ENCODE assay signal across 8 cellular contexts in the genomic region with DNA sequence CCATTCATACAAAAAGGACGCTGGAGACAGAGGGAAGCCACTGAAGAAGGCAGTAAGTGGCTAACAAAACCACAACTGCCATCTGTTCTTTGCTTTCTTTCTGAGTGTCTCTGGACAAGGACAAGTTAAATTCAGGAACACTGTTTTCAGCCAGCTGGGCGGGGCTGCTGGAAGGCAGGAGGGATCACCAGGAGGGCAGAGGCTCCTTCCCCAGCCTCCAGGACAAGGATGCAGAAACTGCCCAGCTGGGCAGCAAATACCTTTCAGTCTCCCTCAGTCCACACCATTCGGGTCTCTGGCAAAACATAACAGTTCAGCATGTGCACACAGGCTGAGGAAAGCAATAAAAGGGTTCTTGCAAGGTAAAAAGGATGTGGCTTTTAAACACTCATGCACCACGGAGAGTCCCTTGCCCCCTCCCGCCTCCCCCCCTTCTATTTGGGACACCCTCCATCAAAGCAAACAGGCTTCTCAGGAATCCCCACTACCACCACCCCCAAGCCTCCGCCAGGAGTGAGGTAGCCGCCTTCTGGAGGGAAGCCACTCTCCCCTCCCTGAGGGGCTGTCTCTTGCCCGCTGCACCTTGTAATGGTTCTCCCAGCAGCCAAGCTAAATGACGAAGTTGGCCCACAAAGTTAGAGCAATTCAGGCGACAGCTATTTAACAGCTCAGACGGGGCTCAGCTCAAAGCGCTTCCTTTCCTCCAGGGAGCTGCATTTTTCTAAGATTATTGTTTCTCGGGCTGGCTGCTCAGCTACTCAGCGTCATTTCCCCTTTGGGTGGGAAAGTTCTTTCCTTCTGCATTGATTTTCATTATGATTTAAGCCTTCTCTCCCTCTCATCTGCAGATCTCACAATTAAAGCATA. TPM values are rescaled to one million over a fixed set of nuclear protein-coding genes. Genes with fewer than 3 reads are reported as not detected.
A peak's percentile ranks its signal among the peaks of the same experiment; 100 is the strongest.
DNase-seq lines count a peak whose midpoint lies in the region; TF ChIP-seq lines count a peak whose summit lies in the region.

No MANE protein-coding gene starts in this region.

- H3K9me2 ChIP-seq in neural cell (ENCODE audit: insufficient read depth, low read length): no peaks in the 10 kb centered on the region

- no peak for TF ChIP-seq RAD21 in neural cell (conservative IDR thresholded peaks at IDR 0.05)

- DNase-seq in DMS 273 (lab: John Stamatoyannopoulos, UW; ENCODE audit: unreplicated experiment): peak; percentile 85
- DNase-seq in MV-4-11 (lab: John Stamatoyannopoulos, UW): peak; percentile 79
- peak in 2 of 3 experiments; percentile 31 to 44 for DNase-seq in activated CD8-positive, alpha-beta memory T cell treated with anti-CD3 and anti-CD28 coated beads for 48 hours (ENCODE audit: low read depth in 2 of 3, low spot score in 2 of 3)
- DNase-seq in epithelial cell of esophagus (ENCODE audit: low read depth): peak; percentile 82
- no peak for DNase-seq in HPDE6-E6E7 (ENCODE audit: extremely low spot score)
- no peak for DNase-seq in SKM-1 treated with dmso at 0.1 percent for 144 hours (lab: John Stamatoyannopoulos, UW; ENCODE audit: unreplicated experiment)

- peaks cover 63% of the 10 kb centered on the region for H3K4me1 ChIP-seq in stomach smooth muscle (ENCODE audit: control insufficient read depth, insufficient read depth, low read length)

- H3K27me3 ChIP-seq in neural cell (ENCODE audit: insufficient read depth, low read depth, low read length) (peaks cover 29% of the 10 kb centered on the region), stomach smooth muscle (ENCODE audit: control insufficient read depth in 1 of 2, insufficient read depth in 2 of 2, low read length in 2 of 2) (no peaks in the 10 kb centered on the region)

- H3K79me2 ChIP-seq in neural cell (replicated peaks; ENCODE audit: insufficient read depth, low read length): no peaks in the 10 kb centered on the region

- H3K27ac ChIP-seq in neural cell (ENCODE audit: low read length): no peak overlapping the region
- H3K27ac ChIP-seq in stomach smooth muscle (ENCODE audit: low read length): peak overlapping the region; percentile 85

- H3K36me3 ChIP-seq in neural cell (ENCODE audit: insufficient read depth, low read length): no peaks in the 10 kb centered on the region
- H3K36me3 ChIP-seq in stomach smooth muscle (ENCODE audit: control insufficient read depth in 2 of 2, insufficient read depth in 2 of 2, low read length in 2 of 2): peaks cover 0 to 3% of the 10 kb centered on the region in 2 donors

- peak overlapping the region; percentile 1 for H3K4me3 ChIP-seq in epithelial cell of esophagus (ENCODE audit: low read length)
- H3K4me3 ChIP-seq in neural cell (ENCODE audit: low read length): peak overlapping the region; percentile 35
- peak overlapping the region; percentile 40 to 83 for H3K4me3 ChIP-seq in stomach smooth muscle (ENCODE audit: low read length in 2 of 2)

- TF ChIP-seq CTCF in epithelial cell of esophagus (IDR thresholded peaks at IDR 0.05; ENCODE audit: insufficient read depth, low read depth, low read length, missing control alignments) (no peak), neural cell (IDR thresholded peaks at IDR 0.05; ENCODE audit: poor library complexity, severe bottlenecking) (no peak)

- TF ChIP-seq EP300 in neural cell (conservative IDR thresholded peaks at IDR 0.05; ENCODE audit: poor library complexity, severe bottlenecking): no peak

- peaks cover 5% of the 10 kb centered on the region for H3F3A ChIP-seq in neural cell (ENCODE audit: insufficient read depth, low read length, poor library complexity, severe bottlenecking)

- no peaks in the 10 kb centered on the region for H4K20me1 ChIP-seq in neural cell (ENCODE audit: insufficient read depth)

- no peak overlapping the region for H3K9ac ChIP-seq in neural cell (ENCODE audit: low read length)
- peak overlapping the region; percentile 5 to 58 for H3K9ac ChIP-seq in stomach smooth muscle (ENCODE audit: low read length in 2 of 2)

- no peaks in the 10 kb centered on the region for H3K9me3 ChIP-seq in neural cell (ENCODE audit: low read length)
- H3K9me3 ChIP-seq in stomach smooth muscle (ENCODE audit: control insufficient read depth in 2 of 2, low read length in 2 of 2): no peaks in the 10 kb centered on the region

- no peak overlapping the region for H2AFZ ChIP-seq in neural cell (ENCODE audit: low read depth, low read length)

- H3K4me2 ChIP-seq in neural cell (ENCODE audit: low read length): peak overlapping the region; percentile 20

TF ChIP-seq in neural cell, 6 proteins besides CTCF, POLR2A, EP300 and RAD21:
- peak; percentile 68 for TF ChIP-seq POLR2AphosphoS5 (IDR thresholded peaks at IDR 0.05)
- TF ChIP-seq REST (IDR thresholded peaks at IDR 0.05; ENCODE audit: borderline replicate concordance): no peak

RNA-seq across cellular contexts. Expression of gene HEG1, which starts 3.8 kb away (rescaled TPM):
- polyA plus RNA-seq in neural cell: 0.14 and 0.48 TPM in 2 replicates
- polyA minus RNA-seq in neural cell: 0.73 and 0.81 TPM in 2 replicates

Comparison
In these comparisons a context has a peak if more than half of its experiments do, and no peak if none do; other contexts are left out.
1. DNase-seq: peak in DMS 273 (single experiment), MV-4-11 (single experiment), activated CD8-positive, alpha-beta memory T cell treated with anti-CD3 and anti-CD28 coated beads for 48 hours (2 of 3) and epithelial cell of esophagus (single experiment); none in HPDE6-E6E7 (single experiment) and SKM-1 treated with dmso at 0.1 percent for 144 hours (single experiment).
2. H3K4me3 ChIP-seq: peak in every context shown above with its lines; median percentile 62 in stomach smooth muscle; 35 in neural cell; 1 in epithelial cell of esophagus.